Comparison of ENCODE assay signal across 22 cellular contexts in the genomic region with DNA sequence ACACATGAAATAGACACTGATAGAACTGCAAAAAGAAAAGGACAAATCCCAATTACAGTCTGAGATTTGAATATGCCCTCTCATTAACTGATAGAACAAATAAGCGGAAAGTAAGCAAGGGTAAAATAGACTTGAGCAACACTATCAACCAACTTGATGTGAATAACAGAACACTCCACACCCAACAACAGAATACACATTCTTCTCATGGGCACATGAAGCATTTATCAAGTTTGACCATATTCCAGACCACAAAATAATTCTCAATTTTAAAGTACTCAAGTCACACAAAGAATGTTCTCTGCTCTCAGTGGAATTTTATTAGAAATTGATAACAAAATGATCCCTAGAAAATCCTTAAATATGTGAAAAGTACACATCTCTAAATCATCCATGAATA. TPM values are rescaled to one million over a fixed set of nuclear protein-coding genes. Genes with fewer than 3 reads are reported as not detected.
DNase-seq lines count a peak whose midpoint lies in the region; ATAC-seq, FAIRE-seq and TF ChIP-seq lines count a peak whose summit lies in the region.
"Had no signal": no experiment of that assay in that cellular context is flagged by ENCODE, and none has a peak within 500 bp of the region (broad histone marks: within the 10 kb centered on the region; RNA-seq: fewer than 3 reads in every experiment).

No MANE protein-coding gene starts in this region.

- H2AFZ ChIP-seq in PC-9 = no peak overlapping the region
- H2AFZ ChIP-seq: GM23338 had no signal

- H3K27ac ChIP-seq in body of pancreas = no peak overlapping the region
- no peak overlapping the region for H3K27ac ChIP-seq in PC-9
- H3K27ac ChIP-seq: BLaER1 treated with 17β-estradiol and CSF1 and Interleukin-3, amounts not matched to agents 10 nM and 100 nM had no signal

- POLR2A ChIA-PET in PC-9 (lab: Charles Lee; ENCODE audit: unreplicated experiment) = no interaction called here

- peak; percentile 31 for DNase-seq in NCI-H226
- DNase-seq in fibroblast of pulmonary artery (ENCODE audit: low read depth) = peak; percentile 20
- DNase-seq in C1 segment of cervical spinal cord (lab: John Stamatoyannopoulos, UW) = no peak
- no peak for DNase-seq in SIG-M5 (lab: John Stamatoyannopoulos, UW)
- DNase-seq in body of pancreas = no peak
- DNase-seq in PC-9 = no peak
- DNase-seq: AML-193; BE2C; Calu3; CD4-positive, alpha-beta memory T cell; COR-L47; DMS53; DMS79 treated with DMSO at 0.1 percent for 48 hours; GF-D8; H9 had no signal

- intact Hi-C loops in body of pancreas (cut with DNase I) (no loop called here), PC-9 (cut with micrococcal nuclease; ENCODE audit: unreplicated experiment) (no loop called here)

- H3K36me3 ChIP-seq in body of pancreas (replicated peaks in 1 of 2; ENCODE audit: insufficient read depth in 1 of 2, low read depth in 2 of 2) (peaks cover 3% of the 10 kb centered on the region in 2 donors), PC-9 (ENCODE audit: low read depth) (peaks cover 4% of the 10 kb centered on the region; the same call in 1 of the 2 replicates)
- H3K36me3 ChIP-seq: BE2C had no signal

- H3K9me3 ChIP-seq in body of pancreas = no peaks in the 10 kb centered on the region
- no peaks in the 10 kb centered on the region for H3K9me3 ChIP-seq in PC-9 (ENCODE audit: insufficient read depth, low read depth)
- H3K9me3 ChIP-seq: BE2C; BLaER1 treated with 17β-estradiol and CSF1 and Interleukin-3, amounts not matched to agents 10 nM and 100 nM had no signal

- H3F3A ChIP-seq in PC-9 (ENCODE audit: insufficient read depth, low read depth) = no peaks in the 10 kb centered on the region

- TF ChIP-seq CTCF in fibroblast of pulmonary artery (IDR thresholded peaks at IDR 0.05; ENCODE audit: low read length, missing control alignments) (no peak), body of pancreas (IDR thresholded peaks at IDR 0.05) (no peak), PC-9 (conservative IDR thresholded peaks at IDR 0.05) (no peak)

- no peaks in the 10 kb centered on the region for H3K9me2 ChIP-seq in PC-9 (ENCODE audit: insufficient read depth)

- BruUV-seq in PC-9 (replicated peaks; lab: Mats Ljungman, UMichigan) = no TSS peak

- 100% methylated on average over 1 of the region's 1 CpG for WGBS in body of pancreas, 2 donors

- no peak overlapping the region for H3K4me3 ChIP-seq in fibroblast of pulmonary artery (replicated peaks; ENCODE audit: low read depth, low read length)
- H3K4me3 ChIP-seq in body of pancreas = no peak overlapping the region
- no peak overlapping the region for H3K4me3 ChIP-seq in PC-9
- H3K4me3 ChIP-seq: BLaER1 treated with 17β-estradiol and CSF1 and Interleukin-3, amounts not matched to agents 10 nM and 100 nM; GM23338 had no signal

- H3K27me3 ChIP-seq in body of pancreas (no peaks in the 10 kb centered on the region), PC-9 (ENCODE audit: insufficient read depth, low read depth) (no peaks in the 10 kb centered on the region)
- H3K27me3 ChIP-seq: BE2C; BLaER1 treated with 17β-estradiol and CSF1 and Interleukin-3, amounts not matched to agents 10 nM and 100 nM had no signal

- H4K20me1 ChIP-seq in PC-9 (ENCODE audit: insufficient read depth) = no peaks in the 10 kb centered on the region
- H4K20me1 ChIP-seq: BLaER1 treated with 17β-estradiol and CSF1 and Interleukin-3, amounts not matched to agents 10 nM and 100 nM had no signal

- H3K4me1 ChIP-seq in body of pancreas (no peaks in the 10 kb centered on the region), PC-9 (replicated peaks; ENCODE audit: insufficient read depth) (no peaks in the 10 kb centered on the region)
- H3K4me1 ChIP-seq: BE2C; BLaER1 treated with 17β-estradiol and CSF1 and Interleukin-3, amounts not matched to agents 10 nM and 100 nM had no signal

- no peak for ATAC-seq in body of pancreas
- ATAC-seq: GM23338, HCT116 had no signal

- CTCF ChIA-PET in PC-9 (lab: Charles Lee) = no interaction called here

- H3K4me2 ChIP-seq in PC-9 = no peak overlapping the region
- H3K4me2 ChIP-seq: BLaER1 treated with 17β-estradiol and CSF1 and Interleukin-3, amounts not matched to agents 10 nM and 100 nM; GM23338 had no signal

- no peaks in the 10 kb centered on the region for H3K79me2 ChIP-seq in PC-9 (ENCODE audit: low read depth)

- FAIRE-seq in islet of Langerhans (lab: Jason Lieb, UNC) = peak; percentile 81
- FAIRE-seq: A204.1, GM12892, GM19239 had no signal

- TF ChIP-seq POLR2A in body of pancreas (IDR thresholded peaks at IDR 0.05) = no peak

RNA-seq across cellular contexts. Expression of a gene that starts 19.0 kb away (rescaled TPM):
- 10 to 100 TPM; 16.3 to 17.5 TPM for total RNA-seq in body of pancreas
- total RNA-seq in PC-9 (2021) = 17.1 and 25.3 TPM in 2 replicates

Comparison
In these comparisons a context has a peak if more than half of its experiments do, and no peak if none do; other contexts are left out.
1. DNase-seq: peak in NCI-H226 (single experiment) and fibroblast of pulmonary artery (single experiment); none in C1 segment of cervical spinal cord (0 of 14), SIG-M5 (single experiment), body of pancreas (0 of 4) and PC-9 (0 of 2).